In genomic region chr4:6198768-6199343, GRCh38 we compare ENCODE assay signal across 9 cellular contexts. TPM values are rescaled to one million over a fixed set of nuclear protein-coding genes. Genes with fewer than 3 reads are reported as not detected.
A peak's percentile ranks its signal among the peaks of the same experiment; 100 is the strongest.
DNase-seq lines count a peak whose midpoint lies in the region; ATAC-seq and TF ChIP-seq lines count a peak whose summit lies in the region.
"Had no signal": no experiment of that assay in that cellular context is flagged by ENCODE, and none has a peak within 500 bp of the region (broad histone marks: within the 10 kb centered on the region; RNA-seq: fewer than 3 reads in every experiment).

No MANE protein-coding gene starts in this region.

- intact Hi-C loops in ascending aorta (cut with DNase I) (no loop called here), natural killer cell (cut with micrococcal nuclease) (loop anchor here (1.0 kb wide), 1 partner anchor 18 kb away; no protein-coding TSS in a partner anchor)

- H3K4me1 ChIP-seq in ascending aorta = peaks cover 0 to 3% of the 10 kb centered on the region in 2 donors

- H3K27me3 Mint-ChIP-seq in natural killer cell (ENCODE audit: low read depth in 2 of 2) = peaks cover 13 to 28% of the 10 kb centered on the region in 2 donors

- H3K27ac ChIP-seq in KOPT-K1 (ENCODE audit: low read depth, low read length, poor library complexity, severe bottlenecking) (peak overlapping the region; percentile 96), ascending aorta (no peak overlapping the region)

- no peak for TF ChIP-seq CTCF in ascending aorta (IDR thresholded peaks at IDR 0.05)
- TF ChIP-seq CTCF in natural killer cell (IDR thresholded peaks at IDR 0.05) = no peak

- peak overlapping the region; percentile 76 to 96 for H3K27ac Mint-ChIP-seq in natural killer cell

- H3K4me3 Mint-ChIP-seq in natural killer cell = peak overlapping the region; percentile 79

- H3K9me3 ChIP-seq in KOPT-K1 (ENCODE audit: insufficient read depth, low read length, poor library complexity, severe bottlenecking) (no peaks in the 10 kb centered on the region), ascending aorta (no peaks in the 10 kb centered on the region)

- H3K9me3 Mint-ChIP-seq in natural killer cell = peaks cover 3 to 6% of the 10 kb centered on the region in 2 donors

- DNase-seq in COR-L47 (lab: John Stamatoyannopoulos, UW) = peak; percentile 58
- DNase-seq in ascending aorta (ENCODE audit: low spot score in 2 of 2) = peak in 1 of 2 donors; percentile 52
- no peak for DNase-seq in natural killer cell
- DNase-seq: hippocampal formation had no signal

- peak; percentile 9 to 33 (median 15) for ATAC-seq in natural killer cell
- ATAC-seq in HG03135 (IDR thresholded peaks at IDR 0.05; ENCODE audit: unreplicated experiment) = no peak
- ATAC-seq in GM18858 (IDR thresholded peaks at IDR 0.05; ENCODE audit: unreplicated experiment) = no peak
- ATAC-seq in HG03025 (IDR thresholded peaks at IDR 0.05; ENCODE audit: low FRiP score, unreplicated experiment) = no peak
- ATAC-seq in GM18517 (IDR thresholded peaks at IDR 0.05; ENCODE audit: unreplicated experiment) = no peak

- H3K36me3 ChIP-seq in KOPT-K1 (ENCODE audit: insufficient read depth, low read length) (peaks cover 32% of the 10 kb centered on the region), ascending aorta (no peaks in the 10 kb centered on the region)

- H3K27me3 ChIP-seq in ascending aorta = no peaks in the 10 kb centered on the region

- H3K36me3 Mint-ChIP-seq in natural killer cell = no peaks in the 10 kb centered on the region

- H3K4me1 Mint-ChIP-seq in natural killer cell = peaks cover 25 to 44% of the 10 kb centered on the region in 2 donors

- H3K4me3 ChIP-seq in ascending aorta = peak overlapping the region; percentile 54 to 64

RNA-seq across cellular contexts. Expression of gene JAKMIP1, which starts 1.5 kb away (rescaled TPM):
- total RNA-seq in ascending aorta (not detected), natural killer cell (10 to 100 TPM in 2 of 3 donors, 1 to 10 TPM in 1; 8.8 to 21.8 (median 16.4) TPM)

Comparison
In these comparisons a context has a peak if more than half of its experiments do, and no peak if none do; other contexts are left out.
1. ATAC-seq: peak in natural killer cell (3 of 3); none in HG03135 (single experiment), GM18858 (single experiment), HG03025 (single experiment) and GM18517 (single experiment).